In genomic region chr2:71688530-71688929, GRCh38 we compare ENCODE assay signal across 25 cellular contexts.
"Had no signal": no experiment of that assay in that cellular context is flagged by ENCODE, and none has a peak within 500 bp of the region (broad histone marks: within the 10 kb centered on the region; RNA-seq: fewer than 3 reads in every experiment).

No MANE protein-coding gene starts in this region.

- H3K9me3 ChIP-seq: adrenal gland, breast epithelium, MG63 had no signal

- H3K9ac ChIP-seq: KMS-11 had no signal

- H3K27ac ChIP-seq: adrenal gland, breast epithelium, KMS-11, SK-N-MC, VCaP had no signal

- H3K4me3 Mint-ChIP-seq: activated CD4-positive, alpha-beta memory T cell treated with anti-CD3 and anti-CD28 coated beads, Interleukin-2, amount 10 ng/mL, durations not matched to agents 7 days and 5 days; activated naive CD4-positive, alpha-beta T cell treated with anti-CD3 and anti-CD28 coated beads for 36 hours; activated naive CD8-positive, alpha-beta T cell treated with anti-CD3 and anti-CD28 coated beads, Interleukin-2, amount 10 ng/mL, durations not matched to agents 7 days and 5 days; activated T-cell treated with anti-CD3 and anti-CD28 coated beads, Interleukin-2, amount 50 U/mL, for 24 hours; activated T-helper 1 cell treated with anti-CD3 and anti-CD28 coated beads, Interleukin-12 subunit alpha, Interleukin-12 subunit beta, Interleukin-2, Interleukin-4 antibody, amounts not matched to agents 30 ng/mL and 10 ng/mL and 1 ng/mL, durations not matched to agents 14 hours and 24 hours and 36 hours had no signal

- H3K27ac Mint-ChIP-seq: activated CD4-positive, alpha-beta memory T cell treated with anti-CD3 and anti-CD28 coated beads, Interleukin-2, amount 10 ng/mL, durations not matched to agents 7 days and 5 days; activated naive CD4-positive, alpha-beta T cell treated with anti-CD3 and anti-CD28 coated beads for 36 hours; activated naive CD8-positive, alpha-beta T cell treated with anti-CD3 and anti-CD28 coated beads, Interleukin-2, amount 10 ng/mL, durations not matched to agents 7 days and 5 days; activated T-cell treated with anti-CD3 and anti-CD28 coated beads, Interleukin-2, amount 50 U/mL, for 24 hours; activated T-helper 1 cell treated with anti-CD3 and anti-CD28 coated beads, Interleukin-12 subunit alpha, Interleukin-12 subunit beta, Interleukin-2, Interleukin-4 antibody, amounts not matched to agents 30 ng/mL and 10 ng/mL and 1 ng/mL, durations not matched to agents 14 hours and 24 hours and 36 hours had no signal

- H3K27me3 Mint-ChIP-seq: activated CD4-positive, alpha-beta memory T cell treated with anti-CD3 and anti-CD28 coated beads, Interleukin-2, amount 10 ng/mL, durations not matched to agents 7 days and 5 days; activated naive CD8-positive, alpha-beta T cell treated with anti-CD3 and anti-CD28 coated beads, Interleukin-2, amount 10 ng/mL, durations not matched to agents 7 days and 5 days; activated T-cell treated with anti-CD3 and anti-CD28 coated beads, Interleukin-2, amount 50 U/mL, for 24 hours had no signal

- H3K4me3 ChIP-seq: adrenal gland, breast epithelium, MG63, SK-N-MC had no signal

- H3K4me1 Mint-ChIP-seq: activated CD4-positive, alpha-beta memory T cell treated with anti-CD3 and anti-CD28 coated beads, Interleukin-2, amount 10 ng/mL, durations not matched to agents 7 days and 5 days; activated naive CD8-positive, alpha-beta T cell treated with anti-CD3 and anti-CD28 coated beads, Interleukin-2, amount 10 ng/mL, durations not matched to agents 7 days and 5 days had no signal

- H3K9me3 Mint-ChIP-seq: activated CD4-positive, alpha-beta memory T cell treated with anti-CD3 and anti-CD28 coated beads, Interleukin-2, amount 10 ng/mL, durations not matched to agents 7 days and 5 days; activated naive CD4-positive, alpha-beta T cell treated with anti-CD3 and anti-CD28 coated beads for 36 hours; activated naive CD8-positive, alpha-beta T cell treated with anti-CD3 and anti-CD28 coated beads, Interleukin-2, amount 10 ng/mL, durations not matched to agents 7 days and 5 days; activated T-cell treated with anti-CD3 and anti-CD28 coated beads, Interleukin-2, amount 50 U/mL, for 24 hours; activated T-helper 1 cell treated with anti-CD3 and anti-CD28 coated beads, Interleukin-12 subunit alpha, Interleukin-12 subunit beta, Interleukin-2, Interleukin-4 antibody, amounts not matched to agents 30 ng/mL and 10 ng/mL and 1 ng/mL, durations not matched to agents 14 hours and 24 hours and 36 hours had no signal

- H3K36me3 ChIP-seq: adrenal gland, breast epithelium, MG63 had no signal

- H3K4me1 ChIP-seq: adrenal gland, breast epithelium had no signal

- DNase-seq: activated CD4-positive, alpha-beta memory T cell treated with anti-CD3 and anti-CD28 coated beads, Interleukin-2, amount 10 ng/mL, durations not matched to agents 7 days and 5 days; activated CD4-positive, alpha-beta T cell treated with anti-CD3 and anti-CD28 coated beads, Interleukin-2, amount 50 U/mL, for 1 hour; activated CD4-positive, CD25-positive, alpha-beta regulatory T cell; activated CD8-positive, alpha-beta memory T cell treated with anti-CD3 and anti-CD28 coated beads, Interleukin-2, amount 50 U/mL, for 48 hours; activated gamma-delta T cell; activated naive CD4-positive, alpha-beta T cell treated with anti-CD3 and anti-CD28 coated beads for 36 hours; activated naive CD8-positive, alpha-beta T cell treated with anti-CD3 and anti-CD28 coated beads, Interleukin-2, amount 10 ng/mL, durations not matched to agents 7 days and 5 days; activated T-cell treated with anti-CD3 and anti-CD28 coated beads, Interleukin-2, amount 50 U/mL, for 24 hours; adrenal gland; central memory CD4-positive, alpha-beta T cell; MG63; MV-4-11; NCI-H1105; NCI-H1436; NCI-H1694 treated with DMSO at 0.1 percent for 48 hours; NCI-H2029 treated with DMSO at 0.1 percent for 48 hours; NCI-H524; PC-3; T-helper 1 cell had no signal

- H3K27me3 ChIP-seq: adrenal gland, breast epithelium, MG63 had no signal

- ATAC-seq: HepG2, PC-3 had no signal

- H3K36me3 Mint-ChIP-seq: activated naive CD8-positive, alpha-beta T cell treated with anti-CD3 and anti-CD28 coated beads, Interleukin-2, amount 10 ng/mL, durations not matched to agents 7 days and 5 days had no signal

- H3K4me2 ChIP-seq: KMS-11 had no signal
